ENCODE assay signal across 1 cellular context in genomic region chr1:65323246-65323645, GRCh38.
TF ChIP-seq lines count a peak whose summit lies in the region.

No MANE protein-coding gene starts in this region.

TF ChIP-seq in GM23338, 12 proteins besides CTCF, POLR2A, EP300 and RAD21:
- TF ChIP-seq ZNF462 (CRISPR knock-in tag; IDR thresholded peaks at IDR 0.05) (no peak), JUNB (IDR thresholded peaks at IDR 0.05; ENCODE audit: unreplicated experiment) (no peak), ETS1 (IDR thresholded peaks at IDR 0.05) (no peak), CREB1 (CRISPR knock-in tag; IDR thresholded peaks at IDR 0.05; ENCODE audit: low read depth) (no peak), NANOG (IDR thresholded peaks at IDR 0.05; ENCODE audit: borderline replicate concordance) (no peak), STAT1 (IDR thresholded peaks at IDR 0.05; ENCODE audit: unreplicated experiment) (no peak), EZH2phosphoT487 (IDR thresholded peaks at IDR 0.05; ENCODE audit: unreplicated experiment) (no peak), EZH2 (IDR thresholded peaks at IDR 0.05; ENCODE audit: low read depth, unreplicated experiment) (no peak), POLR2AphosphoS5 (IDR thresholded peaks at IDR 0.05; ENCODE audit: low read depth) (no peak), REST (IDR thresholded peaks at IDR 0.05; ENCODE audit: unreplicated experiment) (no peak), ZNF114 (CRISPR knock-in tag; IDR thresholded peaks at IDR 0.05) (no peak), ZNF331 (CRISPR knock-in tag; IDR thresholded peaks at IDR 0.05; ENCODE audit: low read depth) (no peak)
